In genomic region chrX:153734871-153735270, GRCh38 we compare ENCODE assay signal across 19 cellular contexts. TPM values are rescaled to one million over a fixed set of nuclear protein-coding genes. Genes with fewer than 3 reads are reported as not detected.
"Had no signal": no experiment of that assay in that cellular context is flagged by ENCODE, and none has a peak within 500 bp of the region (broad histone marks: within the 10 kb centered on the region; RNA-seq: fewer than 3 reads in every experiment).

No MANE protein-coding gene starts in this region.

- H3K27ac Mint-ChIP-seq: activated B cell treated with CpG ODN at 0.5 μM for 24 hours; activated naive CD8-positive, alpha-beta T cell treated with anti-CD3 and anti-CD28 coated beads, Interleukin-2, amount 10 ng/mL, durations not matched to agents 7 days and 5 days; activated T-helper 1 cell treated with anti-CD3 and anti-CD28 coated beads, Interleukin-12 subunit alpha, Interleukin-12 subunit beta, Interleukin-2, Interleukin-4 antibody, amounts not matched to agents 30 ng/mL and 10 ng/mL and 1 ng/mL, durations not matched to agents 14 hours and 24 hours and 36 hours; naive B cell; type B pancreatic cell had no signal

- H3K4me3 Mint-ChIP-seq: activated B cell treated with CpG ODN at 0.5 μM for 24 hours; activated naive CD8-positive, alpha-beta T cell treated with anti-CD3 and anti-CD28 coated beads, Interleukin-2, amount 10 ng/mL, durations not matched to agents 7 days and 5 days; activated T-helper 1 cell treated with anti-CD3 and anti-CD28 coated beads, Interleukin-12 subunit alpha, Interleukin-12 subunit beta, Interleukin-2, Interleukin-4 antibody, amounts not matched to agents 30 ng/mL and 10 ng/mL and 1 ng/mL, durations not matched to agents 14 hours and 24 hours and 36 hours; type B pancreatic cell had no signal

- H3K4me3 ChIP-seq: cardiac muscle cell, hepatocyte, mucosa of descending colon, ovary, smooth muscle cell, stomach, testis had no signal

- H3K4me1 ChIP-seq: stomach, testis had no signal

- H3K79me2 ChIP-seq: hepatocyte had no signal

- H3K9me3 Mint-ChIP-seq: activated naive CD8-positive, alpha-beta T cell treated with anti-CD3 and anti-CD28 coated beads, Interleukin-2, amount 10 ng/mL, durations not matched to agents 7 days and 5 days; type B pancreatic cell had no signal

- H3K27ac ChIP-seq: cardiac muscle cell, hepatocyte, ovary, stomach, testis had no signal

- H2AFZ ChIP-seq: hepatocyte had no signal

- H3K9me3 ChIP-seq: mucosa of descending colon, ovary, testis had no signal

- DNase-seq: activated B cell treated with CpG ODN at 0.5 μM for 24 hours; activated CD4-positive, alpha-beta T cell treated with anti-CD3 and anti-CD28 coated beads for 48 hours; activated naive CD8-positive, alpha-beta T cell treated with anti-CD3 and anti-CD28 coated beads, Interleukin-2, amount 10 ng/mL, durations not matched to agents 7 days and 5 days; activated T-cell treated with anti-CD3 and anti-CD28 coated beads for 4 hours; amygdala; foreskin fibroblast; left cardiac atrium; mesenchymal stem cell; mucosa of descending colon; naive B cell; stimulated activated CD4-positive, alpha-beta T cell treated with anti-CD3 and anti-CD28 coated beads, Interleukin-4, amount 100 ng/mL, for 1 hour; stomach; testis had no signal

- H3K4me2 ChIP-seq: hepatocyte, smooth muscle cell had no signal

- H3K27me3 ChIP-seq: cardiac muscle cell, hepatocyte, ovary, stomach, testis had no signal

- H3K27me3 Mint-ChIP-seq: activated B cell treated with CpG ODN at 0.5 μM for 24 hours; activated naive CD8-positive, alpha-beta T cell treated with anti-CD3 and anti-CD28 coated beads, Interleukin-2, amount 10 ng/mL, durations not matched to agents 7 days and 5 days; naive B cell; type B pancreatic cell had no signal

- H3K36me3 ChIP-seq: cardiac muscle cell, ovary had no signal

RNA-seq across cellular contexts. Expression of gene PLXNB3, which starts 29.2 kb away (rescaled TPM):
- total RNA-seq: activated B cell treated with CpG ODN at 0.5 μM for 24 hours had no signal

RNA-seq across cellular contexts. Expression of gene SRPK3, which starts 46.0 kb away (rescaled TPM):
- total RNA-seq: activated B cell treated with CpG ODN at 0.5 μM for 24 hours; activated naive CD8-positive, alpha-beta T cell treated with anti-CD3 and anti-CD28 coated beads, Interleukin-2, amount 10 ng/mL, durations not matched to agents 7 days and 5 days; activated T-helper 1 cell treated with anti-CD3 and anti-CD28 coated beads, Interleukin-12 subunit alpha, Interleukin-12 subunit beta, Interleukin-2, Interleukin-4 antibody, amounts not matched to agents 30 ng/mL and 10 ng/mL and 1 ng/mL, durations not matched to agents 14 hours and 24 hours and 36 hours; cardiac muscle cell; smooth muscle cell had no signal
